In the genomic region with DNA sequence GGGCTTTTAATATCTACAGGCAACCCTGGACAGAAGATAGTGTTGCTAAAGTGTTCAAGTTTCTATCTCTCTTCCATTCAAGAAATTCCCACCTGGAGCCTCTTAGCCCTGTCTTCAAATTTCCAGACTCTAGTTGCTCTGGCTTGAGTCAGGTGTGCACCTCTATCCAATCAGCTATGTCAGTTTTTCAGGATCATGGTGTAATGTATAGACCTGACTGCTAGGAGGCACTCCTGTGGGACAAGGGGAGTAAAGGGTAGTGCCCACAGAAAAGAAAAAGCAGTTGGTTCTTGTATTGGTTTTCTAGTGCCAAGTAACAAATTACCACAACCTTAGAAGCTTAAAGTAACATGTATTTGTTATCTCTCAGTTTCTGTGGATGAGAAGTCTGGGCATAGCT, we compare ENCODE assay signal across 1 cellular context.
TF ChIP-seq lines count a peak whose summit lies in the region.

No MANE protein-coding gene starts in this region.

TF ChIP-seq in HCT116, 20 proteins besides CTCF, POLR2A, EP300 and RAD21 (continued from another document):
- TF ChIP-seq ZBTB33 (IDR thresholded peaks at IDR 0.05; ENCODE audit: extremely low read depth, insufficient replicate concordance, low read length), result no peak
- TF ChIP-seq JUND (IDR thresholded peaks at IDR 0.05), result no peak
- TF ChIP-seq ZNF274 (IDR thresholded peaks at IDR 0.05; ENCODE audit: low read depth, low read length), result no peak
- no peak for TF ChIP-seq ZFX (IDR thresholded peaks at IDR 0.05)
- no peak for TF ChIP-seq EZH2 (IDR thresholded peaks at IDR 0.05)
TF ChIP-seq in HCT116: peak in this region for 0.
